Comparison of ENCODE assay signal across 12 cellular contexts in the genomic region with DNA sequence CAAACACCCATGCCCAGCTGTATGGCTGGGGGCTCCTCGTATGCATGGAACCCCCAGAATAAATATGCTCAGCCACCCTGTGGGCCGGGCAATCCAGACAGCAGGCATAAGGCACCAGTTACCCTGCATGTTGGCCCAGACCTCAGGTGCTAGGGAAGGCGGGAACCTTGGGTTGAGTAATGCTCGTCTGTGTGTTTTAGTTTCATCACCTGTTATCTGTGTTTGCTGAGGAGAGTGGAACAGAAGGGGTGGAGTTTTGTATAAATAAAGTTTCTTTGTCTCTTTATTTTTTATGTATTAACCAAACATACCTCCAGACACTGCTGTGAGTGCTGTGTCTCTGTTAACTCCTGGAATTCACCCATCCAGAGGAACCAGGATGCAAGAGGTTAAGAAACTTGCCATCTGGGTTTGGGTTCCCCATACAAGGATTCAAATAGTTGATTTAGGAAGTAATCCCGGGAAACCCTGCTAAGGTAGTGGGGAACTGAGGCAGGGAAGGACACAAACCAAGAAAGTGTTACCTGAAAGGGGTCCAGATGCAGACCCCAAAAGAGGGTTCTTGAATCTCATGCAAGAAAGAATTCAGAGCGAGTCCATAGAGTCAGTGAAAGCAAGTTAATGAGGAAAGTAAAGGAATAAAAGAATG. TPM values are rescaled to one million over a fixed set of nuclear protein-coding genes. Genes with fewer than 3 reads are reported as not detected.
A peak's percentile ranks its signal among the peaks of the same experiment; 100 is the strongest.
DNase-seq lines count a peak whose midpoint lies in the region; ATAC-seq and TF ChIP-seq lines count a peak whose summit lies in the region.
"Had no signal": no experiment of that assay in that cellular context is flagged by ENCODE, and none has a peak within 500 bp of the region (broad histone marks: within the 10 kb centered on the region; RNA-seq: fewer than 3 reads in every experiment).

No MANE protein-coding gene starts in this region.

- ATAC-seq in HG02642 (IDR thresholded peaks at IDR 0.05; ENCODE audit: poor library complexity, unreplicated experiment) = no peak

- no peak for TF ChIP-seq EP300 in sigmoid colon (IDR thresholded peaks at IDR 0.05)

- no peak overlapping the region for H3K4me3 ChIP-seq in esophagus (ENCODE audit: low read depth in 1 of 2, low read length in 2 of 2)
- H3K4me3 ChIP-seq in sigmoid colon = no peak overlapping the region
- H3K4me3 ChIP-seq in vagina = no peak overlapping the region
- H3K4me3 ChIP-seq: HAP-1 had no signal

- TF ChIP-seq POLR2A in sigmoid colon (IDR thresholded peaks at IDR 0.05) (no peak), vagina (IDR thresholded peaks at IDR 0.05) (no peak)

- TF ChIP-seq CTCF in sigmoid colon (IDR thresholded peaks at IDR 0.05) = no peak
- TF ChIP-seq CTCF in vagina (IDR thresholded peaks at IDR 0.05) = no peak

- peak overlapping the region; percentile 33 to 53 for H3K27ac ChIP-seq in esophagus (ENCODE audit: low read depth in 2 of 2, low read length in 1 of 2)
- H3K27ac ChIP-seq in sigmoid colon = peak overlapping the region; percentile 20 to 68 (median 56)
- H3K27ac ChIP-seq in vagina = no peak overlapping the region

- peaks cover 52% of the 10 kb centered on the region for H3K4me1 Mint-ChIP-seq in activated CD4-positive, alpha-beta T cell treated with anti-CD3 and anti-CD28 coated beads, Interleukin-2, amount 10 ng/mL, durations not matched to agents 24 days and 14 days
- H3K4me1 Mint-ChIP-seq: nephron had no signal

- H3K27me3 ChIP-seq in esophagus (ENCODE audit: control insufficient read depth in 1 of 2, insufficient read depth in 2 of 2, low read length in 2 of 2) (no peaks in the 10 kb centered on the region), sigmoid colon (no peaks in the 10 kb centered on the region), vagina (no peaks in the 10 kb centered on the region)

- H3K27ac Mint-ChIP-seq in activated CD4-positive, alpha-beta T cell treated with anti-CD3 and anti-CD28 coated beads, Interleukin-2, amount 10 ng/mL, durations not matched to agents 24 days and 14 days = peak overlapping the region; percentile 77
- H3K27ac Mint-ChIP-seq: nephron had no signal

- H3K27me3 Mint-ChIP-seq in activated CD4-positive, alpha-beta T cell treated with anti-CD3 and anti-CD28 coated beads, Interleukin-2, amount 10 ng/mL, durations not matched to agents 24 days and 14 days = no peaks in the 10 kb centered on the region

- no peak for DNase-seq in activated CD4-positive, alpha-beta T cell treated with anti-CD3 and anti-CD28 coated beads, Interleukin-2, amount 10 ng/mL, durations not matched to agents 24 days and 14 days
- DNase-seq in activated CD4-positive, alpha-beta T cell treated with anti-CD3 and anti-CD28 coated beads, Interleukin-2, amount 50 U/mL, for 4 hours = no peak
- DNase-seq in RPMI8226 (peak; percentile 48), sigmoid colon (no peak), vagina (ENCODE audit: extremely low spot score in 2 of 2) (no peak), activated gamma-delta T cell (lab: John Stamatoyannopoulos, UW) (no peak)
- DNase-seq: AML-193, NCI-H446 treated with DMSO at 0.1 percent for 48 hours had no signal

- H3K4me1 ChIP-seq in esophagus (ENCODE audit: control insufficient read depth in 2 of 2, insufficient read depth in 2 of 2, low read length in 1 of 2) (peaks cover 5 to 15% of the 10 kb centered on the region in 2 donors), sigmoid colon (peaks cover 0 to 27% (median 19%) of the 10 kb centered on the region in 4 donors), vagina (peaks cover 17% of the 10 kb centered on the region)
- H3K4me1 ChIP-seq: HAP-1 had no signal

- 47 to 52% methylated on average over 6 of the region's 6 CpGs for WGBS in esophagus, 2 donors
- WGBS in sigmoid colon, 2 donors = 30 to 62% methylated on average over 6 of the region's 6 CpGs

- no peaks in the 10 kb centered on the region for H3K9me3 Mint-ChIP-seq in activated CD4-positive, alpha-beta T cell treated with anti-CD3 and anti-CD28 coated beads, Interleukin-2, amount 10 ng/mL, durations not matched to agents 24 days and 14 days

- intact Hi-C loops in activated CD4-positive, alpha-beta T cell treated with anti-CD3 and anti-CD28 coated beads, Interleukin-2, amount 10 ng/mL, durations not matched to agents 24 days and 14 days (cut with micrococcal nuclease) = no loop called here
- intact Hi-C loops in sigmoid colon (cut with DNase I) = loop anchor here (5.0 kb wide), 1 partner anchor 93 kb away; no protein-coding TSS in a partner anchor
- intact Hi-C loops in vagina (cut with DNase I) = loop anchor here (5.0 kb wide), 2 partner anchors 52 to 127 kb away; partner anchors contain the start of gene IL4R

- H3K36me3 ChIP-seq in esophagus (ENCODE audit: control insufficient read depth in 2 of 2, insufficient read depth in 2 of 2, low read length in 1 of 2) (peaks cover 4 to 29% of the 10 kb centered on the region in 2 donors), sigmoid colon (peaks cover 24 to 46% (median 33%) of the 10 kb centered on the region in 4 donors), vagina (peaks cover 0 to 14% of the 10 kb centered on the region in 2 donors)
- H3K36me3 ChIP-seq: HAP-1 had no signal

- H3K9me3 ChIP-seq in esophagus (ENCODE audit: control insufficient read depth in 2 of 2, insufficient read depth in 1 of 2, low read depth in 1 of 2, low read length in 1 of 2) = peaks cover 0 to 2% of the 10 kb centered on the region in 2 donors
- no peaks in the 10 kb centered on the region for H3K9me3 ChIP-seq in sigmoid colon
- no peaks in the 10 kb centered on the region for H3K9me3 ChIP-seq in vagina
- H3K9me3 ChIP-seq: HAP-1 had no signal

- peaks cover 59% of the 10 kb centered on the region for H3K36me3 Mint-ChIP-seq in activated CD4-positive, alpha-beta T cell treated with anti-CD3 and anti-CD28 coated beads, Interleukin-2, amount 10 ng/mL, durations not matched to agents 24 days and 14 days (ENCODE audit: low read depth)

- H3K4me3 Mint-ChIP-seq in activated CD4-positive, alpha-beta T cell treated with anti-CD3 and anti-CD28 coated beads, Interleukin-2, amount 10 ng/mL, durations not matched to agents 24 days and 14 days = no peak overlapping the region
- H3K4me3 Mint-ChIP-seq: nephron had no signal

RNA-seq across cellular contexts. Expression of gene IL21R, which starts 37.4 kb away (rescaled TPM):
- total RNA-seq in activated CD4-positive, alpha-beta T cell treated with anti-CD3 and anti-CD28 coated beads, Interleukin-2, amount 10 ng/mL, durations not matched to agents 24 days and 14 days = 94.9 and 100 TPM in 2 replicates
- polyA plus RNA-seq in esophagus = under 1 TPM; 0.19 to 0.24 TPM
- under 1 TPM in 2 of 4 donors, not detected in 2; 0.27 to 0.28 TPM for total RNA-seq in sigmoid colon
- 1 to 10 TPM in 1 of 3 donors, under 1 TPM in 2; under 0.01 to 7.9 (median 0.23) TPM for polyA plus RNA-seq in sigmoid colon
- total RNA-seq in vagina = 0.98 TPM

RNA-seq across cellular contexts. Expression of gene IL4R, which starts 50.8 kb away (rescaled TPM):
- total RNA-seq in activated CD4-positive, alpha-beta T cell treated with anti-CD3 and anti-CD28 coated beads, Interleukin-2, amount 10 ng/mL, durations not matched to agents 24 days and 14 days = 345 and 375 TPM in 2 replicates
- polyA plus RNA-seq in esophagus (10 to 100 TPM; 51.1 to 60.0 TPM), sigmoid colon (100 to 1,000 TPM in 1 of 3 donors, 10 to 100 TPM in 2; 16.9 to 105 (median 19.8) TPM)
- total RNA-seq in sigmoid colon (100 to 1,000 TPM in 2 of 4 donors, 10 to 100 TPM in 2; 54.6 to 177 (median 102) TPM), vagina (64.1 TPM)

Comparison
In these comparisons a context has a peak if more than half of its experiments do, and no peak if none do; other contexts are left out.
1. RNA of gene IL21R, which starts 37.4 kb away (total RNA-seq): 94.9 to 100 TPM in activated CD4-positive, alpha-beta T cell treated with anti-CD3 and anti-CD28 coated beads, Interleukin-2, amount 10 ng/mL, durations not matched to agents 24 days and 14 days; 0.98 TPM in vagina (single experiment) and 0.27 to 0.28 TPM in sigmoid colon; every median in the first group is over 10 times any median in the second.